9 cellular contexts compared by ENCODE assay signal in the genomic region with DNA sequence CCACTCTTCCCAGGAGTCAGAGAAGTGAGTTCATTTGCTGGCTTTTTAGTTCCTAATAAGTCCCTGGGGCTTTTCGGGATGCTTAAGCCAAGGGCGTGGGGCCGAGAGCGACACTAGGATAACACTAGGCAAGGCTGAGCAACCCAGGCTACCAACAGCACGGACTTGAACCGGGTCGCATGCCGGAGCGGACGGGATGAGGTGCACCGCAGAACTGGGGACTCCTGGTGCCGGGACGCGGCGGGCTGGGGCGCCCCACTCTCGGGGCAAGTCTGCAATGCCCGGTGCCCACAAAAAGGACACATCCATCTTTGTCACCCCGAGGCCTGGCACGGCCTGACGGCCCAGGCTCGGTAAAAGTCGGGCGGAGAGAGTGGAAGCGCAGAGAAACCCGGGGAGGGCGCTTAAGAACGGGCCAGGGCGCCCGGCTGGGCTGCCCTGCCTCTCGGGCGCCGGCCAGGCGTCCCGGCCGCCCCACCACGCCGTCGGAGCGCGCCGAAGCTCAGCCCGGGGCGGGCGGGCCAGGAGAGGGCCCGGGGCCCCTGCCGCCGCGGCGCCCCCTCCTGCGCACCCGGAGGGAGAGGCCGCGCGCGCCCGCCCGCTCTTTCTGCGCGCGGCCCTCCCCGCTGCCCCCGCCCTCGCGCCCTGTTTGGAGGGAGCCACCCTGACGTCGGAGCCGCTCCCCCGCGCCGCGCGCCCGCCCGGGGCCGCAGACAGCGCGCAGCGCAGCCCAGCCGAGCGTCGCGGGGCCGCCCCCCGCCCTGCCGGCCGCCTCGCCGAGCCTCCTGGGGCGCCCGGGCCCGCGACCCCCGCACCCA. TPM values are rescaled to one million over a fixed set of nuclear protein-coding genes. Genes with fewer than 3 reads are reported as not detected.
A peak's percentile ranks its signal among the peaks of the same experiment; 100 is the strongest.
DNase-seq lines count a peak whose midpoint lies in the region; ATAC-seq and TF ChIP-seq lines count a peak whose summit lies in the region.
"Had no signal": no experiment of that assay in that cellular context is flagged by ENCODE, and none has a peak within 500 bp of the region (broad histone marks: within the 10 kb centered on the region; RNA-seq: fewer than 3 reads in every experiment).

A gene with protein sequence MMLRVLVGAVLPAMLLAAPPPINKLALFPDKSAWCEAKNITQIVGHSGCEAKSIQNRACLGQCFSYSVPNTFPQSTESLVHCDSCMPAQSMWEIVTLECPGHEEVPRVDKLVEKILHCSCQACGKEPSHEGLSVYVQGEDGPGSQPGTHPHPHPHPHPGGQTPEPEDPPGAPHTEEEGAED (plus strand): TSS at position 710 of the 818 bp plus-strand sequence. CDS start 10,720 bp downstream, outside the sequence.

- no peaks in the 10 kb centered on the region for H3K9me2 ChIP-seq in neural cell (ENCODE audit: insufficient read depth, low read length)

- no peak within 1 kb of the TSS for H3K4me2 ChIP-seq in neural cell (ENCODE audit: low read length)

- no peaks in the 10 kb centered on the region for H4K20me1 ChIP-seq in neural cell (ENCODE audit: insufficient read depth)

- H3K4me3 ChIP-seq in Panc1 (ENCODE audit: low read depth in 2 of 2, low read length in 2 of 2), result peak within 1 kb of the TSS; percentile 79 to 80
- H3K4me3 ChIP-seq in foreskin fibroblast (ENCODE audit: low read depth in 1 of 2, low read length in 2 of 2), result peak within 1 kb of the TSS; percentile 87 to 88
- H3K4me3 ChIP-seq in neural cell (ENCODE audit: low read length), result peak within 1 kb of the TSS; percentile 67
- peak within 1 kb of the TSS; percentile 84 to 93 for H3K4me3 ChIP-seq in stomach smooth muscle (ENCODE audit: low read length in 2 of 2)

- H3K79me2 ChIP-seq in neural cell (replicated peaks; ENCODE audit: insufficient read depth, low read length), result no peaks in the 10 kb centered on the region

- CTCF ChIA-PET in Panc1 (lab: Charles Lee), result interaction anchor here (0.6 kb wide), 1 partner anchor 156 kb away, joined by 3 read pairs; no protein-coding TSS in a partner anchor

- peak; percentile 87 for ATAC-seq in Panc1

- no peak for TF ChIP-seq EP300 in neural cell (conservative IDR thresholded peaks at IDR 0.05; ENCODE audit: poor library complexity, severe bottlenecking)

- POLR2A ChIA-PET in Panc1 (lab: Charles Lee), result interaction anchor here (0.9 kb wide), 1 partner anchor 48 kb away, joined by 3 read pairs; no protein-coding TSS in a partner anchor

- no peak for TF ChIP-seq RAD21 in neural cell (conservative IDR thresholded peaks at IDR 0.05)

- DNase-seq in NCI-H146 (lab: John Stamatoyannopoulos, UW) (peak; percentile 52), NCI-H146 treated with DMSO at 0.1 percent for 48 hours (lab: John Stamatoyannopoulos, UW; ENCODE audit: unreplicated experiment) (no peak), Panc1 (ENCODE audit: low read depth, low spot score) (no peak), foreskin fibroblast (peak; percentile 77 to 94), dedifferentiated amniotic fluid mesenchymal stem cell (ENCODE audit: extremely low spot score) (no peak)
- DNase-seq in activated effector memory CD4-positive, alpha-beta T cell treated with anti-CD3 and anti-CD28 coated beads, Interleukin-2, amount 50 U/mL, for 16 hours, result peak; percentile 89

- no peak within 1 kb of the TSS for H2AFZ ChIP-seq in neural cell (ENCODE audit: low read depth, low read length)

- no peaks in the 10 kb centered on the region; the same call in 1 of the 2 replicates for H3K36me3 ChIP-seq in Panc1 (ENCODE audit: control insufficient read depth, insufficient read depth, low read length)
- no peaks in the 10 kb centered on the region for H3K36me3 ChIP-seq in neural cell (ENCODE audit: insufficient read depth, low read length)
- no peaks in the 10 kb centered on the region for H3K36me3 ChIP-seq in stomach smooth muscle (ENCODE audit: control insufficient read depth in 2 of 2, insufficient read depth in 2 of 2, low read length in 2 of 2)

- intact Hi-C loops in Panc1 (cut with micrococcal nuclease; ENCODE audit: unreplicated experiment), result loop anchor here (10.0 kb wide), 1 partner anchor 199 kb away; no protein-coding TSS in a partner anchor

- no peaks in the 10 kb centered on the region for H3F3A ChIP-seq in neural cell (ENCODE audit: insufficient read depth, low read length, poor library complexity, severe bottlenecking)

- in situ Hi-C loops in Panc1 (cut with HindIII; ENCODE audit: low pct_unique_long_range_greater_than_20kb, low sequenced_read_pairs), result no loop called here

- BruUV-seq in Panc1 (replicated peaks; lab: Mats Ljungman, UMichigan), result no TSS peak

- TF ChIP-seq CTCF in Panc1 (IDR thresholded peaks at IDR 0.05) (peak; percentile 13; the same call in 1 of the 2 replicates), foreskin fibroblast (IDR thresholded peaks at IDR 0.05; ENCODE audit: low read depth, low read length) (no peak), neural cell (IDR thresholded peaks at IDR 0.05; ENCODE audit: poor library complexity, severe bottlenecking) (no peak)

- H3K4me1 ChIP-seq in Panc1 (ENCODE audit: control insufficient read depth, insufficient read depth, low read length) (peaks cover 49% of the 10 kb centered on the region), stomach smooth muscle (ENCODE audit: control insufficient read depth, insufficient read depth, low read length) (peaks cover 51% of the 10 kb centered on the region)

- no peaks in the 10 kb centered on the region for H3K27me3 ChIP-seq in Panc1 (ENCODE audit: control insufficient read depth, insufficient read depth, low read length)
- peaks cover 34% of the 10 kb centered on the region for H3K27me3 ChIP-seq in neural cell (ENCODE audit: insufficient read depth, low read depth, low read length)
- H3K27me3 ChIP-seq in stomach smooth muscle (ENCODE audit: control insufficient read depth in 1 of 2, insufficient read depth in 2 of 2, low read length in 2 of 2), result no peaks in the 10 kb centered on the region

- H3K9ac ChIP-seq in neural cell (ENCODE audit: low read length) (peak within 1 kb of the TSS; percentile 57), stomach smooth muscle (ENCODE audit: low read length in 2 of 2) (peak within 1 kb of the TSS; percentile 90 to 92)

- H3K9me3 ChIP-seq in Panc1 (ENCODE audit: control insufficient read depth, insufficient read depth, low read depth, low read length) (no peaks in the 10 kb centered on the region), neural cell (ENCODE audit: low read length) (no peaks in the 10 kb centered on the region), stomach smooth muscle (ENCODE audit: control insufficient read depth in 2 of 2, low read length in 2 of 2) (no peaks in the 10 kb centered on the region)

- H3K27ac ChIP-seq in Panc1 (ENCODE audit: low read length) (peak within 1 kb of the TSS; percentile 90), neural cell (ENCODE audit: low read length) (no peak within 1 kb of the TSS), stomach smooth muscle (ENCODE audit: low read length) (peak within 1 kb of the TSS; percentile 83)
- H3K27ac ChIP-seq: C4-2B had no signal

TF ChIP-seq in neural cell, 6 proteins besides CTCF, POLR2A, EP300 and RAD21:
- TF ChIP-seq MXI1 (conservative IDR thresholded peaks at IDR 0.05; ENCODE audit: poor library complexity, severe bottlenecking) (no peak), TAF1 (IDR thresholded peaks at IDR 0.05; ENCODE audit: low read depth) (no peak), REST (IDR thresholded peaks at IDR 0.05; ENCODE audit: borderline replicate concordance) (no peak), POLR2AphosphoS5 (IDR thresholded peaks at IDR 0.05) (no peak), EZH2 (IDR thresholded peaks at IDR 0.05; ENCODE audit: borderline replicate concordance, insufficient read depth, low read length, poor library complexity, severe bottlenecking) (no peak), SMC3 (conservative IDR thresholded peaks at IDR 0.05; ENCODE audit: poor library complexity) (no peak)

RNA-seq across cellular contexts. Expression of the gene that starts here (rescaled TPM):
- total RNA-seq in Panc1 (2021; ENCODE audit: unreplicated experiment), result 191 TPM
- polyA plus RNA-seq in Panc1 (2012; ENCODE audit: insufficient read length), result 489 TPM
- 9.9 and 22.4 TPM in 2 replicates for polyA plus RNA-seq in neural cell
- 6.6 and 6.8 TPM in 2 replicates for polyA minus RNA-seq in neural cell

Comparison
In these comparisons a context has a peak if more than half of its experiments do, and no peak if none do; other contexts are left out.
1. DNase-seq: peak in NCI-H146 (single experiment), activated effector memory CD4-positive, alpha-beta T cell treated with anti-CD3 and anti-CD28 coated beads, Interleukin-2, amount 50 U/mL, for 16 hours (single experiment) and foreskin fibroblast (2 of 2); none in NCI-H146 treated with DMSO at 0.1 percent for 48 hours (single experiment), Panc1 (single experiment) and dedifferentiated amniotic fluid mesenchymal stem cell (single experiment).
2. Peak in every context shown above with its lines, with median percentiles within 50 percentile points of each other: H3K4me3 ChIP-seq.